In genomic region chr14:68379510-68380303, GRCh38 we compare ENCODE assay signal across 9 cellular contexts.
A peak's percentile ranks its signal among the peaks of the same experiment; 100 is the strongest.
DNase-seq lines count a peak whose midpoint lies in the region; ATAC-seq and TF ChIP-seq lines count a peak whose summit lies in the region.
"Had no signal": no experiment of that assay in that cellular context is flagged by ENCODE, and none has a peak within 500 bp of the region (broad histone marks: within the 10 kb centered on the region; RNA-seq: fewer than 3 reads in every experiment).

No MANE protein-coding gene starts in this region.

- no peak overlapping the region for H3K4me3 ChIP-seq in Peyer's patch
- no peak overlapping the region for H3K4me3 ChIP-seq in esophagus (ENCODE audit: low read depth in 1 of 2, low read length in 2 of 2)

- WGBS in esophagus, 2 donors, result 76 to 77% methylated on average over 8 of the region's 8 CpGs

- peak; percentile 58 for DNase-seq in activated CD8-positive, alpha-beta memory T cell treated with anti-CD3 and anti-CD28 coated beads, Interleukin-2, amount 10 ng/mL, durations not matched to agents 7 days and 5 days
- DNase-seq in activated CD8-positive, alpha-beta memory T cell treated with anti-CD3 and anti-CD28 coated beads, Interleukin-2, amount 50 U/mL, for 48 hours, result no peak
- peak in 2 of 3 donors; percentile 38 to 69 for DNase-seq in Peyer's patch
- no peak for DNase-seq in stimulated activated naive CD8-positive, alpha-beta T cell treated with anti-CD3 and anti-CD28 coated beads, Interleukin-15, Interleukin-2, amounts not matched to agents 100 U/mL and 50 U/mL, for 24 hours
- no peak for DNase-seq in NCI-H524 (lab: John Stamatoyannopoulos, UW)
- DNase-seq in GM19238 (ENCODE audit: insufficient read length, low spot score), result no peak
- DNase-seq: BE2C had no signal

- no peaks in the 10 kb centered on the region for H3K36me3 Mint-ChIP-seq in activated CD8-positive, alpha-beta memory T cell treated with anti-CD3 and anti-CD28 coated beads, Interleukin-2, amount 10 ng/mL, durations not matched to agents 7 days and 5 days

- TF ChIP-seq CTCF in Peyer's patch (IDR thresholded peaks at IDR 0.05), result no peak

- H3K4me3 Mint-ChIP-seq in activated CD8-positive, alpha-beta memory T cell treated with anti-CD3 and anti-CD28 coated beads, Interleukin-2, amount 10 ng/mL, durations not matched to agents 7 days and 5 days, result no peak overlapping the region

- H3K9me3 ChIP-seq in Peyer's patch, result no peaks in the 10 kb centered on the region
- H3K9me3 ChIP-seq in esophagus (ENCODE audit: control insufficient read depth in 2 of 2, insufficient read depth in 1 of 2, low read depth in 1 of 2, low read length in 1 of 2), result no peaks in the 10 kb centered on the region
- H3K9me3 ChIP-seq: BE2C had no signal

- no peaks in the 10 kb centered on the region for H3K27me3 Mint-ChIP-seq in activated CD8-positive, alpha-beta memory T cell treated with anti-CD3 and anti-CD28 coated beads, Interleukin-2, amount 10 ng/mL, durations not matched to agents 7 days and 5 days

- H3K36me3 ChIP-seq in Peyer's patch, result no peaks in the 10 kb centered on the region
- no peaks in the 10 kb centered on the region for H3K36me3 ChIP-seq in esophagus (ENCODE audit: control insufficient read depth in 2 of 2, insufficient read depth in 2 of 2, low read length in 1 of 2)
- H3K36me3 ChIP-seq: BE2C had no signal

- H3K27ac Mint-ChIP-seq in activated CD8-positive, alpha-beta memory T cell treated with anti-CD3 and anti-CD28 coated beads, Interleukin-2, amount 10 ng/mL, durations not matched to agents 7 days and 5 days, result peak overlapping the region; percentile 47

- ATAC-seq in activated CD8-positive, alpha-beta memory T cell treated with anti-CD3 and anti-CD28 coated beads, Interleukin-2, amount 10 ng/mL, durations not matched to agents 7 days and 5 days, result peak; percentile 49
- ATAC-seq in stimulated activated naive CD8-positive, alpha-beta T cell treated with anti-CD3 and anti-CD28 coated beads, Interleukin-15, Interleukin-2, amounts not matched to agents 100 U/mL and 50 U/mL, for 24 hours, result peak; percentile 81
- no peak for ATAC-seq in HG03280 (IDR thresholded peaks at IDR 0.05; ENCODE audit: unreplicated experiment)

- peak overlapping the region; percentile 33 to 67 (median 46) for H3K27ac ChIP-seq in Peyer's patch
- peak overlapping the region; percentile 2 to 4 for H3K27ac ChIP-seq in esophagus (ENCODE audit: low read depth in 2 of 2, low read length in 1 of 2)

- CTCF ChIA-PET in activated CD8-positive, alpha-beta memory T cell treated with anti-CD3 and anti-CD28 coated beads, Interleukin-2, amount 10 ng/mL, durations not matched to agents 7 days and 5 days (lab: Charles Lee), result no interaction called here

- H3K27me3 ChIP-seq in Peyer's patch (no peaks in the 10 kb centered on the region), esophagus (ENCODE audit: control insufficient read depth in 1 of 2, insufficient read depth in 2 of 2, low read length in 2 of 2) (no peaks in the 10 kb centered on the region)
- H3K27me3 ChIP-seq: BE2C had no signal

- H3K4me1 ChIP-seq in Peyer's patch, result peaks cover 0 to 5% (median 1%) of the 10 kb centered on the region in 4 donors
- no peaks in the 10 kb centered on the region for H3K4me1 ChIP-seq in esophagus (ENCODE audit: control insufficient read depth in 2 of 2, insufficient read depth in 2 of 2, low read length in 1 of 2)
- H3K4me1 ChIP-seq: BE2C had no signal

- H3K9me3 Mint-ChIP-seq in activated CD8-positive, alpha-beta memory T cell treated with anti-CD3 and anti-CD28 coated beads, Interleukin-2, amount 10 ng/mL, durations not matched to agents 7 days and 5 days (ENCODE audit: low read depth), result no peaks in the 10 kb centered on the region

- H3K4me1 Mint-ChIP-seq in activated CD8-positive, alpha-beta memory T cell treated with anti-CD3 and anti-CD28 coated beads, Interleukin-2, amount 10 ng/mL, durations not matched to agents 7 days and 5 days, result peaks cover 27% of the 10 kb centered on the region

- no peak for TF ChIP-seq POLR2A in Peyer's patch (IDR thresholded peaks at IDR 0.05)

Comparison
In these comparisons a context has a peak if more than half of its experiments do, and no peak if none do; other contexts are left out.
1. DNase-seq: peak in activated CD8-positive, alpha-beta memory T cell treated with anti-CD3 and anti-CD28 coated beads, Interleukin-2, amount 10 ng/mL, durations not matched to agents 7 days and 5 days (single experiment) and Peyer's patch (2 of 3); none in activated CD8-positive, alpha-beta memory T cell treated with anti-CD3 and anti-CD28 coated beads, Interleukin-2, amount 50 U/mL, for 48 hours (single experiment), stimulated activated naive CD8-positive, alpha-beta T cell treated with anti-CD3 and anti-CD28 coated beads, Interleukin-15, Interleukin-2, amounts not matched to agents 100 U/mL and 50 U/mL, for 24 hours (single experiment), NCI-H524 (0 of 2) and GM19238 (single experiment).